1 cellular context compared by ENCODE assay signal in the genomic region with DNA sequence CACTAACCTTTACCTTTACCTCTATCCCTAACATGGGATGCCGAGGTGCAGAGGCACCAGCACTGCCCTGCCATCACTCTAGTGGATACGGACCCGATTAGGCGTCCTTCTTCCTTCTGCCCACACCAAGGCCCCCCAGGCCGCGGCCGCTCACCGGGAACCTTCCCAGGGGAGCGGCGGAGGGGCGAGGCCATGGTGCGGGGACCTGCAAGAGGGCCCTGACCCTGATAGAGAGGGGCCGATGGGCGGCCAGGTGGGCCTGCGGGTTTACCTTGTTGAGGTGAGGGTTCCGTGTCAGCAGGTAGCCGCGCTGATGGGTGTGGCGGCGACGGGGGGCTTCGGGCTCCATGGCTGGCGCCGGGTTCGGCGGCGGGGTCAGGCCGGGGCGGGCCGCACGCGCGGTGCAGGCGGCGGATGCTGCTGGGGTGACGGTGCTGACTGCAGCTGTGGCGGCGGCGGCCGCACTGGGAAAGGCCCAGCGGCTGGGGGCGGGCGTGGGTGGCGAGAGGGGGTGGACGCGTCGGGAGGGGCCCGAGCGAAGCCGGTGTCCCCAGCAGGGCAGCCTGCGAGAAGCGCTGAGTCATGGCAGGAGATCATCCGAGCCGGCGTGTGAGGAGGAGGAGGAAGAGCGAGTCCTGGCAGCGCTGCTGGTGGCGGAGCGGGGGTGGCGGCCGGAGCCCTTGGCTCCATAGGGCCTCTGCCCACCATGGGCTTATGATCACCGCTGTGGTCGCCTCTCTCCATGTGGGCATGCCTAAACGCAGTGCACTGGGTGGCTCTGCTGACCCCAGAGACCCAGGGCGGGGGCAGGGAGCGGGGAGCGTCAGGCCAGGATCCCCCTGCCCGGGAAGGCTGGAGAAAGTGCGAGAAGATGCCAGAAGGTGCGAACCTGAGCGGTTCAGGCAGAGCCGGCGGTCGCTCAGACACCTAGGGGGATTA.
TF ChIP-seq lines count a peak whose summit lies in the region.

A gene (minus strand): TSS at position 446 of the 939 bp plus-strand sequence. CDS start 97 bp downstream, at position 349.

TF ChIP-seq in HCT116, 20 proteins besides CTCF, POLR2A, EP300 and RAD21 (continued from another document):
- TF ChIP-seq POLR2AphosphoS5 (IDR thresholded peaks at IDR 0.05; ENCODE audit: low read depth, low read length) (peak; percentile 48; the same call in 1 of the 2 replicates), ZNF274 (IDR thresholded peaks at IDR 0.05; ENCODE audit: low read depth, low read length) (no peak), CBX3 (IDR thresholded peaks at IDR 0.05; ENCODE audit: low read depth) (no peak; the same call in 1 of the 2 replicates), SIN3A (IDR thresholded peaks at IDR 0.05; ENCODE audit: low read depth) (no peak), ELF1 (IDR thresholded peaks at IDR 0.05; ENCODE audit: borderline replicate concordance, low read depth) (no peak), ZFX (IDR thresholded peaks at IDR 0.05) (peak; percentile 94), EGR1 (IDR thresholded peaks at IDR 0.05; ENCODE audit: low read depth) (peak; percentile 94), FOSL1 (IDR thresholded peaks at IDR 0.05; ENCODE audit: low read depth) (no peak)
- TF ChIP-seq, protein P1, sequence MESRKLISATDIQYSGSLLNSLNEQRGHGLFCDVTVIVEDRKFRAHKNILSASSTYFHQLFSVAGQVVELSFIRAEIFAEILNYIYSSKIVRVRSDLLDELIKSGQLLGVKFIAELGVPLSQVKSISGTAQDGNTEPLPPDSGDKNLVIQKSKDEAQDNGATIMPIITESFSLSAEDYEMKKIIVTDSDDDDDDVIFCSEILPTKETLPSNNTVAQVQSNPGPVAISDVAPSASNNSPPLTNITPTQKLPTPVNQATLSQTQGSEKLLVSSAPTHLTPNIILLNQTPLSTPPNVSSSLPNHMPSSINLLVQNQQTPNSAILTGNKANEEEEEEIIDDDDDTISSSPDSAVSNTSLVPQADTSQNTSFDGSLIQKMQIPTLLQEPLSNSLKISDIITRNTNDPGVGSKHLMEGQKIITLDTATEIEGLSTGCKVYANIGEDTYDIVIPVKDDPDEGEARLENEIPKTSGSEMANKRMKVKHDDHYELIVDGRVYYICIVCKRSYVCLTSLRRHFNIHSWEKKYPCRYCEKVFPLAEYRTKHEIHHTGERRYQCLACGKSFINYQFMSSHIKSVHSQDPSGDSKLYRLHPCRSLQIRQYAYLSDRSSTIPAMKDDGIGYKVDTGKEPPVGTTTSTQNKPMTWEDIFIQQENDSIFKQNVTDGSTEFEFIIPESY (IDR thresholded peaks at IDR 0.05; ENCODE audit: extremely low read depth, insufficient replicate concordance, low read length) = no peak
- TF ChIP-seq, protein P2, sequence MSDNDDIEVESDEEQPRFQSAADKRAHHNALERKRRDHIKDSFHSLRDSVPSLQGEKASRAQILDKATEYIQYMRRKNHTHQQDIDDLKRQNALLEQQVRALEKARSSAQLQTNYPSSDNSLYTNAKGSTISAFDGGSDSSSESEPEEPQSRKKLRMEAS (IDR thresholded peaks at IDR 0.05) = no peak; the same call in 1 of the 2 replicates
